Comparison of ENCODE assay signal across 24 cellular contexts in genomic region chr20:62558779-62559178, GRCh38.
A peak's percentile ranks its signal among the peaks of the same experiment; 100 is the strongest.
DNase-seq lines count a peak whose midpoint lies in the region; ATAC-seq and TF ChIP-seq lines count a peak whose summit lies in the region.
"Had no signal": no experiment of that assay in that cellular context is flagged by ENCODE, and none has a peak within 500 bp of the region (broad histone marks: within the 10 kb centered on the region; RNA-seq: fewer than 3 reads in every experiment).

No MANE protein-coding gene starts in this region.

- H3K4me1 ChIP-seq in esophagus muscularis mucosa (peaks cover 57 to 99% (median 87%) of the 10 kb centered on the region in 4 donors), right cardiac atrium (ENCODE audit: control insufficient read depth, insufficient read depth, low read length) (no peaks in the 10 kb centered on the region)
- H3K4me1 ChIP-seq: uterus had no signal

- TF ChIP-seq EP300 in esophagus muscularis mucosa (IDR thresholded peaks at IDR 0.05) = no peak

- WGBS in esophagus muscularis mucosa = 61% methylated on average over 3 of the region's 17 CpGs
- WGBS in right cardiac atrium = 57% methylated on average over 17 of the region's 17 CpGs

- peak overlapping the region; percentile 52 to 89 (median 66) for H3K27ac ChIP-seq in esophagus muscularis mucosa (replicated peaks in 1 of 4)
- peak overlapping the region; percentile 89 for H3K27ac ChIP-seq in right cardiac atrium (ENCODE audit: low read length)
- H3K27ac ChIP-seq: HL-60, ovary, SK-N-MC, skin epidermis, uterus had no signal

- ATAC-seq in right cardiac atrium = peak; percentile 54 to 61
- no peak for ATAC-seq in HG03045 (IDR thresholded peaks at IDR 0.05; ENCODE audit: unreplicated experiment)
- ATAC-seq: activated naive CD8-positive, alpha-beta T cell treated with anti-CD3 and anti-CD28 coated beads, Interleukin-2, amount 50 U/mL, for 24 hours; naive thymus-derived CD8-positive, alpha-beta T cell; T-helper 17 cell had no signal

- H3K27me3 ChIP-seq in esophagus muscularis mucosa = peaks cover 0 to 54% (median 0%) of the 10 kb centered on the region in 4 donors
- H3K27me3 ChIP-seq in right cardiac atrium (ENCODE audit: control insufficient read depth, insufficient read depth) = no peaks in the 10 kb centered on the region
- H3K27me3 ChIP-seq: ovary, uterus had no signal

- H3K4me3 ChIP-seq in esophagus muscularis mucosa = peak overlapping the region in 1 of 4 donors; percentile 9
- no peak overlapping the region for H3K4me3 ChIP-seq in right cardiac atrium (ENCODE audit: low read length)
- no peak overlapping the region for H3K4me3 ChIP-seq in skeletal muscle cell (ENCODE audit: low read depth, low read length)
- H3K4me3 ChIP-seq: ovary, SK-N-MC, skin epidermis, uterus had no signal

- no peak for TF ChIP-seq POLR2A in esophagus muscularis mucosa (IDR thresholded peaks at IDR 0.05; ENCODE audit: low read depth)

- TF ChIP-seq CTCF in esophagus muscularis mucosa (IDR thresholded peaks at IDR 0.05) = no peak

- peak; percentile 58 for DNase-seq in M059J (ENCODE audit: low read depth)
- DNase-seq in esophagus muscularis mucosa (ENCODE audit: extremely low spot score) = no peak
- DNase-seq in right cardiac atrium = peak; percentile 53 to 89 (median 86)
- peak; percentile 26 for DNase-seq in skeletal muscle cell (ENCODE audit: low read depth)
- DNase-seq in NCI-H2029 (lab: John Stamatoyannopoulos, UW) = no peak
- no peak for DNase-seq in CD1c-positive myeloid dendritic cell (ENCODE audit: extremely low spot score)
- DNase-seq in medulla oblongata (ENCODE audit: extremely low spot score) = no peak
- DNase-seq: activated CD4-positive, alpha-beta T cell treated with anti-CD3 and anti-CD28 coated beads for 48 hours; activated naive CD8-positive, alpha-beta T cell treated with anti-CD3 and anti-CD28 coated beads, Interleukin-2, amount 50 U/mL, for 24 hours; activated T-cell treated with anti-CD3 and anti-CD28 coated beads, Interleukin-2, amount 50 U/mL, for 24 hours; C1 segment of cervical spinal cord; Caco-2; DMS79; Kasumi-1; naive thymus-derived CD8-positive, alpha-beta T cell; NCI-H146; ovary; RPMI8226; T-helper 17 cell; uterus had no signal

- intact Hi-C loops in esophagus muscularis mucosa (cut with DNase I) = no loop called here
- intact Hi-C loops in right cardiac atrium (cut with DNase I) = no loop called here

- H3K9me3 ChIP-seq in esophagus muscularis mucosa (no peaks in the 10 kb centered on the region), right cardiac atrium (ENCODE audit: control insufficient read depth, low read length) (no peaks in the 10 kb centered on the region)
- H3K9me3 ChIP-seq: Caco-2, ovary, uterus had no signal

- peaks cover 0 to 12% (median 6%) of the 10 kb centered on the region in 4 donors for H3K36me3 ChIP-seq in esophagus muscularis mucosa
- H3K36me3 ChIP-seq: ovary, uterus had no signal

Comparison
In these comparisons a context has a peak if more than half of its experiments do, and no peak if none do; other contexts are left out.
1. DNase-seq: peak in M059J (single experiment), right cardiac atrium (3 of 3) and skeletal muscle cell (single experiment); none in esophagus muscularis mucosa (single experiment), NCI-H2029 (single experiment), CD1c-positive myeloid dendritic cell (single experiment) and medulla oblongata (single experiment).